ENCODE assay signal across 18 cellular contexts in the genomic region with DNA sequence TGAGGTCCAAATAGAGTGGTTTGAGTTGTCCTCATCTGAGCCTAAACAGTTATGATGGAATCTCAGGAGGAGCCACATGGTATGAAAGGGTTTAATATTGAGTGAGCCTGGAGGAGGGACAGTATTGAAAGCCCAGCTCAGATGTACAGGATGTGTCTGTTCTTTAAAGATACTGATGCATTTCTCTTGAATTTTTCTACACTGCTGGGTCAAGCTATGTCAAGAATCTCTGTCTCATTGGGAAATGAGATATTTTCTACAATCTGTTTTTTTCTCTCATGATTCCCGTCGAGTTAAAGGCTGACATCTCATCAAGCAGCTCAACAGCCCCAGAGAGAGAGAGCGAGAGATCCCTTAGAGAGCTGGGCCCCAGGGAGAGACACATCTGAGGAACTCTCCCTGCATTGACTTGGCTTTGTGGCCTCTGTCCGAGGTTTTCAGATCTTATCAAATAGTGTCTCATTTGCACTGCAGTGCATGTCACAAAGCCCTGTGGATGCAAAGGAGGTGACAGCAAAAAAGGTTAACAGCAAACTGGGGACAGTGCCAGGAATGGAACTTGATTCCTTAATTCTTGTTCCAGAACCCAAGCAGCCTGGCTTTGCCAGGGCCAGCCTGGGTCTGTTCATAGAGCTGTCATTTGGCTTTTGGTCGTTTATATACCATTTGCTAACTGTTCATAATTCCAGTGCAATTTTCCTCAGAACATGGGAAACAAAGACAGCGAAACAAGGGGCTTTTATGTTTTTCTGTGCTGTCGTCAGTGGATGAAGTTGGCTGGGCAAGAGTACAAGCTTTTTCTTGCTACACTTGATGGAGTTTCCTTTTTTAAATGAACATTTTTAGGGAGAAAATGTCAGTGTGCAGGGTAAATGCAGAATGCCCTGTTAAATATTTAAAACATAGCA. TPM values are rescaled to one million over a fixed set of nuclear protein-coding genes. Genes with fewer than 3 reads are reported as not detected.
DNase-seq lines count a peak whose midpoint lies in the region; ATAC-seq and TF ChIP-seq lines count a peak whose summit lies in the region.
"Had no signal": no experiment of that assay in that cellular context is flagged by ENCODE, and none has a peak within 500 bp of the region (broad histone marks: within the 10 kb centered on the region; RNA-seq: fewer than 3 reads in every experiment).

No MANE protein-coding gene starts in this region.

- no peaks in the 10 kb centered on the region for H3K4me1 ChIP-seq in prostate gland (replicated peaks)

- no peak overlapping the region for H3K4me3 ChIP-seq in prostate gland
- H3K4me3 ChIP-seq: SJSA1, tibial artery had no signal

- H3K27me3 Mint-ChIP-seq in brain, result no peaks in the 10 kb centered on the region
- no peaks in the 10 kb centered on the region for H3K27me3 Mint-ChIP-seq in mesothelial cell of epicardium (ENCODE audit: low read depth)

- H3K36me3 Mint-ChIP-seq in brain (no peaks in the 10 kb centered on the region), mesothelial cell of epicardium (no peaks in the 10 kb centered on the region)
- H3K36me3 Mint-ChIP-seq: IgD-negative memory B cell had no signal

- no peaks in the 10 kb centered on the region for H3K36me3 ChIP-seq in prostate gland
- H3K36me3 ChIP-seq: SJSA1, tibial artery had no signal

- H3K27me3 ChIP-seq in prostate gland (replicated peaks; ENCODE audit: insufficient read depth), result no peaks in the 10 kb centered on the region
- H3K27me3 ChIP-seq: SJSA1, tibial artery had no signal

- DNase-seq in Right ventricle myocardium inferior (ENCODE audit: missing footprints), result no peak
- DNase-seq in cardiac septum (ENCODE audit: low spot score), result no peak
- DNase-seq in mesothelial cell of epicardium (ENCODE audit: low spot score in 2 of 2, unreplicated experiment in 2 of 2), result no peak
- no peak for DNase-seq in prostate gland (ENCODE audit: low spot score)
- DNase-seq in T-helper 9 cell, result no peak
- DNase-seq: ACHN; activated naive CD4-positive, alpha-beta T cell treated with Interleukin-2 at 50 U/mL for 16 hours; NCI-H187; NCI-H82; occipital lobe; stimulated activated CD4-positive, alpha-beta T cell treated with anti-CD3 and anti-CD28 coated beads, Interleukin-15, amount 100 ng/mL, for 24 hours; tibial artery had no signal

- H3K4me1 Mint-ChIP-seq in brain (peaks cover 76% of the 10 kb centered on the region), mesothelial cell of epicardium (peaks cover 67% of the 10 kb centered on the region)

- ATAC-seq in Right ventricle myocardium inferior, result peak; percentile 82
- ATAC-seq in GM21423 (IDR thresholded peaks at IDR 0.05; ENCODE audit: unreplicated experiment), result no peak
- ATAC-seq in GM19023 (IDR thresholded peaks at IDR 0.05; ENCODE audit: unreplicated experiment), result no peak

- H3K4me3 Mint-ChIP-seq in brain, result peak overlapping the region in 1 of 5 experiments; percentile 15
- H3K4me3 Mint-ChIP-seq in mesothelial cell of epicardium, result no peak overlapping the region
- H3K4me3 Mint-ChIP-seq: IgD-negative memory B cell had no signal

- TF ChIP-seq POLR2A in prostate gland (IDR thresholded peaks at IDR 0.05), result no peak

- intact Hi-C loops in Right ventricle myocardium inferior (cut with DNase I), result loop anchor here (1.0 to 10.0 kb wide), 3 partner anchors 161 to 959 kb away; partner anchors contain the start of gene PLK2
- intact Hi-C loops in cardiac septum (cut with DNase I), result loop anchor here (5.0 kb wide), 3 partner anchors 151 to 276 kb away; no protein-coding TSS in a partner anchor
- intact Hi-C loops in prostate gland (cut with DNase I), result loop anchor here (5.0 kb wide), 1 partner anchor 961 kb away; the partner anchor contains the start of gene PLK2

- H3K27ac Mint-ChIP-seq in brain (peak overlapping the region; percentile 14 to 86 (median 55)), mesothelial cell of epicardium (peak overlapping the region; percentile 86)
- H3K27ac Mint-ChIP-seq: IgD-negative memory B cell had no signal

- peaks cover 0 to 4% (median 0%) of the 10 kb centered on the region in 5 experiments for H3K9me3 Mint-ChIP-seq in brain
- no peaks in the 10 kb centered on the region for H3K9me3 Mint-ChIP-seq in mesothelial cell of epicardium
- H3K9me3 Mint-ChIP-seq: IgD-negative memory B cell had no signal

- WGBS in prostate gland, result 31% methylated on average over 7 of the region's 7 CpGs

- no peaks in the 10 kb centered on the region for H3K9me3 ChIP-seq in prostate gland
- H3K9me3 ChIP-seq: SJSA1, tibial artery had no signal

- no peak overlapping the region for H3K27ac ChIP-seq in prostate gland
- H3K27ac ChIP-seq: SJSA1, tibial artery had no signal

- TF ChIP-seq CTCF in brain (conservative IDR thresholded peaks at IDR 0.05) (no peak), mesothelial cell of epicardium (IDR thresholded peaks at IDR 0.05; ENCODE audit: unreplicated experiment) (no peak), prostate gland (IDR thresholded peaks at IDR 0.05) (no peak)

RNA-seq across cellular contexts. Expression of gene ACTBL2, which starts 19.1 kb away (rescaled TPM):
- total RNA-seq in Right ventricle myocardium inferior (not detected), cardiac septum (not detected), mesothelial cell of epicardium (0.07 TPM in 2 of 3 replicates, not detected in the other), prostate gland (not detected)
- not detected for polyA plus RNA-seq in brain (ENCODE audit: insufficient read depth, low read depth, low replicate concordance)
- total RNA-seq: cerebellum, occipital lobe, SJSA1 had no signal
- polyA plus RNA-seq: IgD-negative memory B cell had no signal
